8 cellular contexts compared by ENCODE assay signal in genomic region chr3:183195266-183195665, GRCh38.
"Had no signal": no experiment of that assay in that cellular context is flagged by ENCODE, and none has a peak within 500 bp of the region (broad histone marks: within the 10 kb centered on the region; RNA-seq: fewer than 3 reads in every experiment).

No MANE protein-coding gene starts in this region.

- FAIRE-seq: G401.6, GM12878, GM12891, GM12892, GM18507, GM19239 had no signal

- H3K4me3 ChIP-seq: GM12878 had no signal

- DNase-seq: GDM1, GF-D8 had no signal

- ATAC-seq: GM12878 had no signal
